ENCODE assay signal across 12 cellular contexts in the genomic region with DNA sequence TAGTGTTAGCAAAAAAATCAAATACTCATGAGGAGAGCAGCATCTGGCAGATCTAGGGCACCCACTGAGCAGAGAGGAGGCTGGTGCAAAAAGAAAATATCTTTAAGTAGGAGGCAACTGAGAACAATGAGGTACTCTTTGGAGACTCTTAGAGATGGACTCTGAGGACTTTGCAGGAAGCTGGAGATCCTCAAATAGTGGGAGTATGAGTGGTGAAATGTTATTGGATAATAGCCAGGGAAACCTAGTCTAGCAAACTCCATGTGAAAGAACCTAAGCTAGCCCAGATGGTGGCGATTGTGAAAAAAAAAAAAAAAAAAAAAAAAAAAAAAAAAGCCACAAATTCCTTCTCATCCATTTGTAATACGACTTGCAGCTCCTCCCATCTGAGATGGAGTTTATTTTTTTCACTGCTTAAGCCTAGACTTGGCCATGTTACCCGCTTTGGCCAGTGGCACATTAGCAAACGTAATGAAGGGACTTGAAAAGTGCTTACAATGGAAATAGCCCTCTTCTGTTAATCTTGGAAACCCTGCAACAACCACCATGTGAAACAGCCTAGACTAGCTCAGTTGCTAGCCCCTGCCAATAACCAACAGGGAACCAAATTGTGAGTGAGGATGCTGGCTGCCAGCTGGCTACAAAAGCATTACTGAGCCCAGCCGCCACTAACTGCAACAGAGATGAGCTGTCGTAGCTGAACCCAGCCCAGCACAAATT.
DNase-seq lines count a peak whose midpoint lies in the region; ATAC-seq and TF ChIP-seq lines count a peak whose summit lies in the region.
"Had no signal": no experiment of that assay in that cellular context is flagged by ENCODE, and none has a peak within 500 bp of the region (broad histone marks: within the 10 kb centered on the region; RNA-seq: fewer than 3 reads in every experiment).

No MANE protein-coding gene starts in this region.

- TF ChIP-seq CTCF in left lung (IDR thresholded peaks at IDR 0.05): no peak
- TF ChIP-seq CTCF in tibial artery (IDR thresholded peaks at IDR 0.05): no peak

- DNase-seq in NCI-H446 (lab: John Stamatoyannopoulos, UW) (peak; percentile 27 to 69), epidermal melanocyte (ENCODE audit: insufficient read length, low spot score) (peak; percentile 22), left lung (no peak), tibial artery (peak; percentile 72 to 84)
- DNase-seq in activated CD4-positive, alpha-beta T cell treated with anti-CD3 and anti-CD28 coated beads for 48 hours: no peak
- DNase-seq: activated T-cell treated with anti-CD3 and anti-CD28 coated beads for 4 hours, Kasumi-1, NCI-H226, retina had no signal

- intact Hi-C loops in left lung (cut with DNase I) (no loop called here), tibial artery (cut with DNase I; ENCODE audit: low total_unique reads) (no loop called here)

- H3K27ac ChIP-seq in left lung: no peak overlapping the region
- H3K27ac ChIP-seq in tibial artery: no peak overlapping the region
- H3K27ac ChIP-seq: esophagus muscularis mucosa had no signal

- H3K27me3 ChIP-seq in left lung: no peaks in the 10 kb centered on the region
- H3K27me3 ChIP-seq in tibial artery: no peaks in the 10 kb centered on the region
- H3K27me3 ChIP-seq: esophagus muscularis mucosa had no signal

- ATAC-seq in left lung (peak; percentile 63), GM18502 (IDR thresholded peaks at IDR 0.05; ENCODE audit: poor library complexity, unreplicated experiment) (no peak), GM21529 (IDR thresholded peaks at IDR 0.05; ENCODE audit: unreplicated experiment) (no peak)

- H3K4me3 ChIP-seq in left lung (no peak overlapping the region), tibial artery (no peak overlapping the region)
- H3K4me3 ChIP-seq: esophagus muscularis mucosa had no signal

- H3K4me1 ChIP-seq in left lung (no peaks in the 10 kb centered on the region), tibial artery (peaks cover 0 to 10% (median 0%) of the 10 kb centered on the region in 4 donors)
- H3K4me1 ChIP-seq: esophagus muscularis mucosa had no signal

- H3K9me3 ChIP-seq in left lung (no peaks in the 10 kb centered on the region), tibial artery (no peaks in the 10 kb centered on the region)
- H3K9me3 ChIP-seq: esophagus muscularis mucosa had no signal

- H3K36me3 ChIP-seq in left lung (no peaks in the 10 kb centered on the region), tibial artery (no peaks in the 10 kb centered on the region)
- H3K36me3 ChIP-seq: esophagus muscularis mucosa had no signal

Comparison
In these comparisons a context has a peak if more than half of its experiments do, and no peak if none do; other contexts are left out.
1. DNase-seq: peak in NCI-H446 (2 of 2), epidermal melanocyte (single experiment) and tibial artery (2 of 2); none in left lung (0 of 2) and activated CD4-positive, alpha-beta T cell treated with anti-CD3 and anti-CD28 coated beads for 48 hours (single experiment).